Comparison of ENCODE assay signal across 39 cellular contexts in the genomic region with DNA sequence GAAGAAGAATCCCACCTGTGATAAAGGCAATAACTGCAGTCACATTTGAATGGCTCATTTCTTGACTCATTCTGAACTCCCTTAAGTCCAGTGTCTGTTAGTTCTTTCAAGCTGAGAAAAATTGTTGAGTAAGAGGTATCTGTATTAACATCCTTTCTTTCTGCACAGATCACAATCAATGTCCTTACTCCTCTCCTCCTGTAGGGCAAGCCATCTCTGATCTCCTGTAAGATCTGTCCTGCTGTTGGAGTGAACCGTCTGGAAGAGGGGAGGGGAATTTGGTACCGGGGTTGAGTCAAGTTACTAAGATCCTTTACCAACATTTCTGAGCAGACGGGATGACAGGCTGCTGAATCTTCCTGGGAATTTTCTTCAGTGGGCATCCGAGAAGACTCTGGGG.
"Had no signal": no experiment of that assay in that cellular context is flagged by ENCODE, and none has a peak within 500 bp of the region (broad histone marks: within the 10 kb centered on the region; RNA-seq: fewer than 3 reads in every experiment).

No MANE protein-coding gene starts in this region.

- H3K4me3 ChIP-seq: adrenal gland, ascending aorta, body of pancreas, breast epithelium, cardiac muscle cell had no signal

- H3K27me3 Mint-ChIP-seq: activated naive CD4-positive, alpha-beta T cell treated with anti-CD3 and anti-CD28 coated beads, Interleukin-2, amount 50 U/mL, for 24 hours; activated naive CD8-positive, alpha-beta T cell; activated naive CD8-positive, alpha-beta T cell treated with anti-CD3 and anti-CD28 coated beads for 36 hours; activated naive CD8-positive, alpha-beta T cell treated with anti-CD3 and anti-CD28 coated beads, Interleukin-2, amount 50 U/mL, for 24 hours; activated T-cell treated with anti-CD3 and anti-CD28 coated beads, Interleukin-2, amount 50 U/mL, for 24 hours; activated T-helper 17 cell treated with anti-CD3 and anti-CD28 coated beads, Interleukin-2, amount 50 U/mL, for 72 hours; central memory CD8-positive, alpha-beta T cell had no signal

- DNase-seq: activated effector memory CD4-positive, alpha-beta T cell treated with anti-CD3 and anti-CD28 coated beads, Interleukin-2, amount 50 U/mL, for 16 hours; activated effector memory CD4-positive, alpha-beta T cell treated with Interleukin-2 at 50 U/mL for 16 hours; activated gamma-delta T cell; activated gamma-delta T cell treated with Interleukin-2 at 50 U/mL for 16 hours; activated naive CD4-positive, alpha-beta T cell treated with anti-CD3 and anti-CD28 coated beads for 36 hours; activated naive CD4-positive, alpha-beta T cell treated with anti-CD3 and anti-CD28 coated beads, Interleukin-2, amount 10 ng/mL, durations not matched to agents 7 days and 5 days; activated naive CD4-positive, alpha-beta T cell treated with Interleukin-2 at 50 U/mL for 16 hours; activated naive CD8-positive, alpha-beta T cell treated with anti-CD3 and anti-CD28 coated beads for 36 hours; activated naive CD8-positive, alpha-beta T cell treated with anti-CD3 and anti-CD28 coated beads, Interleukin-2, amount 10 ng/mL, durations not matched to agents 7 days and 5 days; activated naive CD8-positive, alpha-beta T cell treated with anti-CD3 and anti-CD28 coated beads, Interleukin-2, amount 50 U/mL, for 24 hours; activated T-cell treated with anti-CD3 and anti-CD28 coated beads for 4 hours; activated T-cell treated with anti-CD3 and anti-CD28 coated beads, Interleukin-2, amount 50 U/mL, for 1 hour; activated T-cell treated with anti-CD3 and anti-CD28 coated beads, Interleukin-2, amount 50 U/mL, for 24 hours; activated T-cell treated with anti-CD3 and anti-CD28 coated beads, Interleukin-2, amount 50 U/mL, for 4 hours; activated T-cell treated with anti-CD3 and anti-CD28 coated beads, Interleukin-2, amount 50 U/mL, for 48 hours; activated T-cell treated with anti-CD3 and anti-CD28 coated beads, Interleukin-2, amount 50 U/mL, for 72 hours; adrenal gland; amniotic stem cell; amygdala; anterior cingulate cortex; aorta; body of pancreas; brain microvascular endothelial cell; caudate nucleus; central memory CD4-positive, alpha-beta T cell; cerebellar nuclear complex had no signal

- H3K9me3 ChIP-seq: adrenal gland, ascending aorta, body of pancreas, breast epithelium had no signal

- H3K4me1 ChIP-seq: adrenal gland, ascending aorta, body of pancreas, breast epithelium had no signal

- H3K27ac ChIP-seq: adrenal gland, ascending aorta, body of pancreas, brain microvascular endothelial cell, breast epithelium, cardiac muscle cell had no signal

- H3K4me3 Mint-ChIP-seq: activated naive CD4-positive, alpha-beta T cell treated with anti-CD3 and anti-CD28 coated beads for 36 hours; activated naive CD4-positive, alpha-beta T cell treated with anti-CD3 and anti-CD28 coated beads, Interleukin-2, amount 10 ng/mL, durations not matched to agents 7 days and 5 days; activated naive CD4-positive, alpha-beta T cell treated with anti-CD3 and anti-CD28 coated beads, Interleukin-2, amount 50 U/mL, for 24 hours; activated naive CD8-positive, alpha-beta T cell; activated naive CD8-positive, alpha-beta T cell treated with anti-CD3 and anti-CD28 coated beads for 36 hours; activated naive CD8-positive, alpha-beta T cell treated with anti-CD3 and anti-CD28 coated beads, Interleukin-2, amount 10 ng/mL, durations not matched to agents 7 days and 5 days; activated naive CD8-positive, alpha-beta T cell treated with anti-CD3 and anti-CD28 coated beads, Interleukin-2, amount 50 U/mL, for 24 hours; activated T-cell treated with anti-CD3 and anti-CD28 coated beads, Interleukin-2, amount 50 U/mL, for 24 hours; activated T-cell treated with anti-CD3 and anti-CD28 coated beads, Interleukin-2, amount 50 U/mL, for 4 hours; activated T-cell treated with anti-CD3 and anti-CD28 coated beads, Interleukin-2, amount 50 U/mL, for 72 hours; activated T-helper 1 cell treated with anti-CD3 and anti-CD28 coated beads, Interleukin-12 subunit alpha, Interleukin-12 subunit beta, Interleukin-2, Interleukin-4 antibody, amounts not matched to agents 30 ng/mL and 10 ng/mL and 1 ng/mL, durations not matched to agents 14 hours and 24 hours and 36 hours; activated T-helper 17 cell treated with anti-CD3 and anti-CD28 coated beads, Interleukin-2, amount 50 U/mL, for 72 hours; brain; central memory CD8-positive, alpha-beta T cell had no signal

- H3K36me3 ChIP-seq: adrenal gland, ascending aorta, brain microvascular endothelial cell, breast epithelium, cardiac muscle cell had no signal

- H3K27me3 ChIP-seq: adrenal gland, ascending aorta, body of pancreas, brain microvascular endothelial cell, breast epithelium, cardiac muscle cell had no signal

- H3K27ac Mint-ChIP-seq: activated naive CD4-positive, alpha-beta T cell treated with anti-CD3 and anti-CD28 coated beads for 36 hours; activated naive CD4-positive, alpha-beta T cell treated with anti-CD3 and anti-CD28 coated beads, Interleukin-2, amount 10 ng/mL, durations not matched to agents 7 days and 5 days; activated naive CD4-positive, alpha-beta T cell treated with anti-CD3 and anti-CD28 coated beads, Interleukin-2, amount 50 U/mL, for 24 hours; activated naive CD4-positive, alpha-beta T cell treated with anti-CD3 and anti-CD28 coated beads, Interleukin-2, amount 50 U/mL, for 72 hours; activated naive CD8-positive, alpha-beta T cell; activated naive CD8-positive, alpha-beta T cell treated with anti-CD3 and anti-CD28 coated beads for 36 hours; activated naive CD8-positive, alpha-beta T cell treated with anti-CD3 and anti-CD28 coated beads, Interleukin-2, amount 10 ng/mL, durations not matched to agents 7 days and 5 days; activated naive CD8-positive, alpha-beta T cell treated with anti-CD3 and anti-CD28 coated beads, Interleukin-2, amount 50 U/mL, for 24 hours; activated T-cell treated with anti-CD3 and anti-CD28 coated beads, Interleukin-2, amount 50 U/mL, for 24 hours; activated T-cell treated with anti-CD3 and anti-CD28 coated beads, Interleukin-2, amount 50 U/mL, for 72 hours; activated T-helper 1 cell treated with anti-CD3 and anti-CD28 coated beads, Interleukin-12 subunit alpha, Interleukin-12 subunit beta, Interleukin-2, Interleukin-4 antibody, amounts not matched to agents 30 ng/mL and 10 ng/mL and 1 ng/mL, durations not matched to agents 14 hours and 24 hours and 36 hours; activated T-helper 17 cell treated with anti-CD3 and anti-CD28 coated beads, Interleukin-2, amount 50 U/mL, for 72 hours; activated T-helper 2 cell treated with anti-CD3 and anti-CD28 coated beads, Interferon-gamma antibody, Interleukin-2, Interleukin-4, amounts not matched to agents 10 μg/mL and 5 μg/mL and 100 μg/mL, durations not matched to agents 14 hours and 24 hours and 36 hours; brain had no signal

- ATAC-seq: activated naive CD4-positive, alpha-beta T cell treated with anti-CD3 and anti-CD28 coated beads, Interleukin-2, amount 50 U/mL, for 72 hours; activated naive CD8-positive, alpha-beta T cell treated with anti-CD3 and anti-CD28 coated beads, Interleukin-2, amount 50 U/mL, for 24 hours; activated T-cell treated with anti-CD3 and anti-CD28 coated beads, Interleukin-2, amount 50 U/mL, for 4 hours; activated T-cell treated with anti-CD3 and anti-CD28 coated beads, Interleukin-2, amount 50 U/mL, for 72 hours; activated T-helper 17 cell treated with anti-CD3 and anti-CD28 coated beads, Interleukin-2, amount 50 U/mL, for 72 hours; body of pancreas had no signal

- H3K9me3 Mint-ChIP-seq: activated naive CD4-positive, alpha-beta T cell treated with anti-CD3 and anti-CD28 coated beads for 36 hours; activated naive CD4-positive, alpha-beta T cell treated with anti-CD3 and anti-CD28 coated beads, Interleukin-2, amount 10 ng/mL, durations not matched to agents 7 days and 5 days; activated naive CD4-positive, alpha-beta T cell treated with anti-CD3 and anti-CD28 coated beads, Interleukin-2, amount 50 U/mL, for 24 hours; activated naive CD4-positive, alpha-beta T cell treated with anti-CD3 and anti-CD28 coated beads, Interleukin-2, amount 50 U/mL, for 72 hours; activated naive CD8-positive, alpha-beta T cell treated with anti-CD3 and anti-CD28 coated beads for 36 hours; activated naive CD8-positive, alpha-beta T cell treated with anti-CD3 and anti-CD28 coated beads, Interleukin-2, amount 10 ng/mL, durations not matched to agents 7 days and 5 days; activated naive CD8-positive, alpha-beta T cell treated with anti-CD3 and anti-CD28 coated beads, Interleukin-2, amount 50 U/mL, for 24 hours; activated T-cell treated with anti-CD3 and anti-CD28 coated beads, Interleukin-2, amount 50 U/mL, for 24 hours; activated T-cell treated with anti-CD3 and anti-CD28 coated beads, Interleukin-2, amount 50 U/mL, for 4 hours; activated T-cell treated with anti-CD3 and anti-CD28 coated beads, Interleukin-2, amount 50 U/mL, for 72 hours; activated T-helper 1 cell treated with anti-CD3 and anti-CD28 coated beads, Interleukin-12 subunit alpha, Interleukin-12 subunit beta, Interleukin-2, Interleukin-4 antibody, amounts not matched to agents 30 ng/mL and 10 ng/mL and 1 ng/mL, durations not matched to agents 14 hours and 24 hours and 36 hours; activated T-helper 17 cell treated with anti-CD3 and anti-CD28 coated beads, Interleukin-2, amount 50 U/mL, for 72 hours; activated T-helper 2 cell treated with anti-CD3 and anti-CD28 coated beads, Interferon-gamma antibody, Interleukin-2, Interleukin-4, amounts not matched to agents 10 μg/mL and 5 μg/mL and 100 μg/mL, durations not matched to agents 14 hours and 24 hours and 36 hours; central memory CD8-positive, alpha-beta T cell had no signal

- FAIRE-seq: astrocyte, bronchial epithelial cell had no signal

- H3K4me1 Mint-ChIP-seq: activated naive CD4-positive, alpha-beta T cell treated with anti-CD3 and anti-CD28 coated beads, Interleukin-2, amount 10 ng/mL, durations not matched to agents 7 days and 5 days; activated naive CD4-positive, alpha-beta T cell treated with anti-CD3 and anti-CD28 coated beads, Interleukin-2, amount 50 U/mL, for 24 hours; activated naive CD8-positive, alpha-beta T cell treated with anti-CD3 and anti-CD28 coated beads for 36 hours; activated naive CD8-positive, alpha-beta T cell treated with anti-CD3 and anti-CD28 coated beads, Interleukin-2, amount 10 ng/mL, durations not matched to agents 7 days and 5 days; activated naive CD8-positive, alpha-beta T cell treated with anti-CD3 and anti-CD28 coated beads, Interleukin-2, amount 50 U/mL, for 24 hours; activated T-helper 17 cell treated with anti-CD3 and anti-CD28 coated beads, Interleukin-2, amount 50 U/mL, for 72 hours; brain; central memory CD8-positive, alpha-beta T cell had no signal

- H3K36me3 Mint-ChIP-seq: activated naive CD4-positive, alpha-beta T cell treated with anti-CD3 and anti-CD28 coated beads, Interleukin-2, amount 10 ng/mL, durations not matched to agents 7 days and 5 days; activated naive CD4-positive, alpha-beta T cell treated with anti-CD3 and anti-CD28 coated beads, Interleukin-2, amount 50 U/mL, for 24 hours; activated naive CD4-positive, alpha-beta T cell treated with anti-CD3 and anti-CD28 coated beads, Interleukin-2, amount 50 U/mL, for 72 hours; activated naive CD8-positive, alpha-beta T cell; activated naive CD8-positive, alpha-beta T cell treated with anti-CD3 and anti-CD28 coated beads for 36 hours; activated naive CD8-positive, alpha-beta T cell treated with anti-CD3 and anti-CD28 coated beads, Interleukin-2, amount 10 ng/mL, durations not matched to agents 7 days and 5 days; brain had no signal
